1 cellular context compared by ENCODE assay signal in the genomic region with DNA sequence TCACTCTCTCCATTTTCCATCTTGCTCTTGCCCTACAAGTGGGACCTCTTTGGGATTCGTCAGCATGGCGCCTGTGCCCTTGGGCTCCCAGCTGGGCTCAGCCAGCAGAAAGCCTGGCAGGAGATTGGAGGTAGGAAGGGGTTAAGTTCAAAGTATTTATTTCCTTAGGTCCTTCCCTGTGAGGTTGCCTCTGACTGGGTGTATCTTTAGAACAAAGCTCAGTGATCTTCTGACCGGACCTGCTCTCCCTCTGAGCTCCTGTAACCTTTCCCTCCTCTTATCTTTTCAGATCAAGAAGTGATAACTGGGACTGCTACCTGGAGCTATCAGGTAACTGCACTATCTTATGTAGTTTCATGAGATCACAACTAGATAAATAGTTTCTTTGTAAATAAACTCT.
TF ChIP-seq lines count a peak whose summit lies in the region.

No MANE protein-coding gene starts in this region.

TF ChIP-seq in IMR-90, 13 proteins besides CTCF, POLR2A, EP300 and RAD21 (continued from another document):
- no peak for TF ChIP-seq RCOR1 (IDR thresholded peaks at IDR 0.05; ENCODE audit: insufficient replicate concordance, low read length)
- TF ChIP-seq RFX5 (IDR thresholded peaks at IDR 0.05; ENCODE audit: low read depth, low read length): no peak
- TF ChIP-seq, protein P1, sequence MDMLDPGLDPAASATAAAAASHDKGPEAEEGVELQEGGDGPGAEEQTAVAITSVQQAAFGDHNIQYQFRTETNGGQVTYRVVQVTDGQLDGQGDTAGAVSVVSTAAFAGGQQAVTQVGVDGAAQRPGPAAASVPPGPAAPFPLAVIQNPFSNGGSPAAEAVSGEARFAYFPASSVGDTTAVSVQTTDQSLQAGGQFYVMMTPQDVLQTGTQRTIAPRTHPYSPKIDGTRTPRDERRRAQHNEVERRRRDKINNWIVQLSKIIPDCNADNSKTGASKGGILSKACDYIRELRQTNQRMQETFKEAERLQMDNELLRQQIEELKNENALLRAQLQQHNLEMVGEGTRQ (IDR thresholded peaks at IDR 0.05; ENCODE audit: low read depth, low read length): no peak
- no peak for TF ChIP-seq FOS (IDR thresholded peaks at IDR 0.05; ENCODE audit: low read depth, low read length)
- TF ChIP-seq, protein P2, sequence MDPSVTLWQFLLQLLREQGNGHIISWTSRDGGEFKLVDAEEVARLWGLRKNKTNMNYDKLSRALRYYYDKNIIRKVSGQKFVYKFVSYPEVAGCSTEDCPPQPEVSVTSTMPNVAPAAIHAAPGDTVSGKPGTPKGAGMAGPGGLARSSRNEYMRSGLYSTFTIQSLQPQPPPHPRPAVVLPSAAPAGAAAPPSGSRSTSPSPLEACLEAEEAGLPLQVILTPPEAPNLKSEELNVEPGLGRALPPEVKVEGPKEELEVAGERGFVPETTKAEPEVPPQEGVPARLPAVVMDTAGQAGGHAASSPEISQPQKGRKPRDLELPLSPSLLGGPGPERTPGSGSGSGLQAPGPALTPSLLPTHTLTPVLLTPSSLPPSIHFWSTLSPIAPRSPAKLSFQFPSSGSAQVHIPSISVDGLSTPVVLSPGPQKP (IDR thresholded peaks at IDR 0.05; ENCODE audit: borderline replicate concordance, low read depth, low read length): no peak
- no peak for TF ChIP-seq MAFK (IDR thresholded peaks at IDR 0.05; ENCODE audit: low read depth, low read length)
- no peak for TF ChIP-seq MXI1 (IDR thresholded peaks at IDR 0.05; ENCODE audit: borderline replicate concordance, low read depth, low read length)
